In the genomic region with DNA sequence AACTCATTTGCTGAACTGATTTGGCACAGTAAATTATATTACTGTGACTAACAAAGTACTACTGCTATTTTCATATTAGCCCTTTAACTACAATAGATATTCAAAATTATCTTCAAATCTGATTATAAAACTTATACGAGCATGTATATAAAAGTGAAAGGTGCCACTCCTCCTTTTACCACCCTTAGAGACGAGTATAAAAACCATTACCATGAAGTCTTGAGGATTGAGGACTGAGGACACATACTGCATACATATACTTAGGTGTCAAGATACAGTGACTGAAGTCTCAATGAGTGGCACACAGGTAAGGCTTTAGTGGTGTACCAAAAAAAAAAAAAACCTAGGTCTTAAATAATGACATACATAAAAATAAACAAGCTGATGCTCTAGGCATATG, we compare ENCODE assay signal across 23 cellular contexts.
"Had no signal": no experiment of that assay in that cellular context is flagged by ENCODE, and none has a peak within 500 bp of the region (broad histone marks: within the 10 kb centered on the region; RNA-seq: fewer than 3 reads in every experiment).

No MANE protein-coding gene starts in this region.

- H3K4me1 ChIP-seq: colonic mucosa, esophagus muscularis mucosa, esophagus squamous epithelium, foreskin keratinocyte, gastrocnemius medialis, gastroesophageal sphincter, heart left ventricle, heart right ventricle had no signal

- H3K36me3 ChIP-seq: colonic mucosa had no signal

- H3K9me3 ChIP-seq: colonic mucosa, esophagus muscularis mucosa, esophagus squamous epithelium, gastrocnemius medialis, gastroesophageal sphincter, heart left ventricle, heart right ventricle had no signal

- ATAC-seq: effector memory CD8-positive, alpha-beta T cell; esophagus mucosa; foreskin keratinocyte; gastrocnemius medialis; gastroesophageal sphincter; heart left ventricle; heart right ventricle had no signal

- DNase-seq: colonic mucosa; cortex of kidney; dermis blood vessel endothelial cell; dorsolateral prefrontal cortex; effector CD4-positive, alpha-beta T cell; effector CD8-positive, alpha-beta T cell; effector memory CD4-positive, alpha-beta T cell; effector memory CD8-positive, alpha-beta T cell; endodermal cell; erythroblast; esophagus squamous epithelium; foreskin fibroblast; foreskin keratinocyte; foreskin melanocyte; gastrocnemius medialis; glutamatergic neuron; head of caudate nucleus; heart left ventricle; heart right ventricle had no signal

- H3K4me3 ChIP-seq: colonic mucosa, coronary artery, dorsolateral prefrontal cortex, esophagus muscularis mucosa, esophagus squamous epithelium, gastrocnemius medialis, gastroesophageal sphincter, heart left ventricle, heart right ventricle had no signal
